Comparison of ENCODE assay signal across 22 cellular contexts in the genomic region with DNA sequence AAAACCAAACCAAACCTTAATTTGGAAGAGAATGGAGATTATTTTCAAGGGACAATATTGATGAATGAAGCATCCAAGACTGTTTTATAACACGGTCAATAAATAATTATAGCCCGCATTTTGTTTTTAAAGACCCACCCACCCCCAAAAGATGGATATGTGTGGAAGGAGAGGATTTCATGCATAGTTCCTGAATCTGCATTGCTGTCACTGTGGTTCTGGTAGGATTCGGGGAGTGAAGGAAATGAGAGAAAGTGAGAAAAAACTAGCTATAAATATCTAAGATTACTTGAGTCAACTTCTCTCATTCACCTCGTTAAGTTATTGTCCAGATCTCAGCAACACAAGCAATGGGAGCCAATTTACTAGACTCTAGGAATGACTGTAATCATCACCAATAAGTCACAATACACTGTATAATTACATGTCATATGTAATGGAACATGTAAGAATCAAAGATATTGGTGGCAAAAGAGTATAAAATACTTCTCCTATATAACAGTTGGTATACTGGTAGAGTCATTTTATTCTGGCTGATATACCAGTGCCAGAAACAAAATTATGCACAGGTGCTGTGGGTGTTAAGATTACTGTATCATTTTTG. TPM values are rescaled to one million over a fixed set of nuclear protein-coding genes. Genes with fewer than 3 reads are reported as not detected.
DNase-seq lines count a peak whose midpoint lies in the region; ATAC-seq, FAIRE-seq and TF ChIP-seq lines count a peak whose summit lies in the region.
"Had no signal": no experiment of that assay in that cellular context is flagged by ENCODE, and none has a peak within 500 bp of the region (broad histone marks: within the 10 kb centered on the region; RNA-seq: fewer than 3 reads in every experiment).

No MANE protein-coding gene starts in this region.

- TF ChIP-seq EP300 in A549 (IDR thresholded peaks at IDR 0.05), result no peak

- H3K27me3 Mint-ChIP-seq in activated T-cell treated with anti-CD3 and anti-CD28 coated beads, Interleukin-2, amount 50 U/mL, for 24 hours, result no peaks in the 10 kb centered on the region
- H3K27me3 Mint-ChIP-seq in activated T-helper 17 cell treated with anti-CD3 and anti-CD28 coated beads, Interleukin-2, amount 50 U/mL, for 72 hours, result no peaks in the 10 kb centered on the region
- H3K27me3 Mint-ChIP-seq in natural killer cell (ENCODE audit: low read depth in 2 of 2), result no peaks in the 10 kb centered on the region
- H3K27me3 Mint-ChIP-seq: CD8-positive, alpha-beta memory T cell; IgD-negative memory B cell had no signal

- CTCF ChIA-PET in A549 (lab: Yijun Ruan, JAX), result interaction anchor here (1.5 kb wide), 1 partner anchor 208 kb away, joined by 3 read pairs; no protein-coding TSS in a partner anchor

- intact Hi-C loops in natural killer cell (cut with micrococcal nuclease), result no loop called here

- ATAC-seq in A549 (no peak), natural killer cell (no peak)
- peak; percentile 33 for ATAC-seq in activated T-helper 17 cell treated with anti-CD3 and anti-CD28 coated beads, Interleukin-2, amount 50 U/mL, for 72 hours (replicated peaks)
- ATAC-seq: PC-3 had no signal

- TF ChIP-seq CTCF in A549 (IDR thresholded peaks at IDR 0.05) (no peak), natural killer cell (IDR thresholded peaks at IDR 0.05) (no peak)

- TF ChIP-seq POLR2A in A549 (IDR thresholded peaks at IDR 0.05; ENCODE audit: low read length) (no peak), GM12891 (IDR thresholded peaks at IDR 0.05; ENCODE audit: low read depth, low read length) (no peak)

- peak overlapping the region; percentile 8 for H3K4me3 Mint-ChIP-seq in activated T-cell treated with anti-CD3 and anti-CD28 coated beads, Interleukin-2, amount 50 U/mL, for 24 hours
- H3K4me3 Mint-ChIP-seq in activated T-helper 17 cell treated with anti-CD3 and anti-CD28 coated beads, Interleukin-2, amount 50 U/mL, for 72 hours, result peak overlapping the region; percentile 50
- no peak overlapping the region for H3K4me3 Mint-ChIP-seq in natural killer cell
- H3K4me3 Mint-ChIP-seq: CD8-positive, alpha-beta memory T cell; HFFc6; IgD-negative memory B cell had no signal

- H3K9me3 ChIP-seq in A549, result no peaks in the 10 kb centered on the region

- POLR2A ChIA-PET in A549 (lab: Yijun Ruan, JAX), result no interaction called here

- H3K4me2 ChIP-seq in A549, result no peak overlapping the region

- no peak overlapping the region for H3K4me3 ChIP-seq in A549

- H3K27ac Mint-ChIP-seq in activated T-cell treated with anti-CD3 and anti-CD28 coated beads, Interleukin-2, amount 50 U/mL, for 24 hours, result peak overlapping the region; percentile 93
- peak overlapping the region; percentile 83 for H3K27ac Mint-ChIP-seq in activated T-helper 17 cell treated with anti-CD3 and anti-CD28 coated beads, Interleukin-2, amount 50 U/mL, for 72 hours
- H3K27ac Mint-ChIP-seq in natural killer cell, result no peak overlapping the region
- H3K27ac Mint-ChIP-seq: CD8-positive, alpha-beta memory T cell; HFFc6; IgD-negative memory B cell had no signal

- H3K9me3 Mint-ChIP-seq in activated T-cell treated with anti-CD3 and anti-CD28 coated beads, Interleukin-2, amount 50 U/mL, for 24 hours, result peaks cover 1% of the 10 kb centered on the region
- H3K9me3 Mint-ChIP-seq in activated T-helper 17 cell treated with anti-CD3 and anti-CD28 coated beads, Interleukin-2, amount 50 U/mL, for 72 hours, result no peaks in the 10 kb centered on the region
- H3K9me3 Mint-ChIP-seq in natural killer cell, result no peaks in the 10 kb centered on the region
- H3K9me3 Mint-ChIP-seq: CD8-positive, alpha-beta memory T cell; HFFc6; IgD-negative memory B cell had no signal

- peaks cover 92% of the 10 kb centered on the region for H3K36me3 Mint-ChIP-seq in activated T-cell treated with anti-CD3 and anti-CD28 coated beads, Interleukin-2, amount 50 U/mL, for 24 hours (ENCODE audit: low read depth)
- peaks cover 93% of the 10 kb centered on the region for H3K36me3 Mint-ChIP-seq in activated T-helper 17 cell treated with anti-CD3 and anti-CD28 coated beads, Interleukin-2, amount 50 U/mL, for 72 hours (ENCODE audit: low read depth)
- peaks cover 11% of the 10 kb centered on the region for H3K36me3 Mint-ChIP-seq in natural killer cell

- no peak for TF ChIP-seq RAD21 in A549 (conservative IDR thresholded peaks at IDR 0.05 in 1 of 2, IDR thresholded peaks at IDR 0.05 in 1 of 2)

- no peak for DNase-seq in activated T-cell treated with anti-CD3 and anti-CD28 coated beads, Interleukin-2, amount 50 U/mL, for 24 hours
- no peak for DNase-seq in activated T-cell treated with anti-CD3 and anti-CD28 coated beads for 4 hours
- no peak for DNase-seq in A549 (ENCODE audit: low read depth in 1 of 2, low spot score in 1 of 2)
- no peak for DNase-seq in GM12891 (ENCODE audit: insufficient read length, low spot score)
- DNase-seq in natural killer cell, result no peak
- DNase-seq in anterior cingulate cortex (lab: John Stamatoyannopoulos, UW), result no peak
- DNase-seq: C1 segment of cervical spinal cord; CD8-positive, alpha-beta memory T cell; H7; HFFc6; Karpas-422; NCI-H1417 treated with DMSO at 0.1 percent for 48 hours; NCI-H187 treated with DMSO at 0.1 percent for 48 hours; NCI-H226; NCI-H524 treated with DMSO at 0.1 percent for 48 hours; PC-3; SIG-M5 had no signal

- H3K4me1 ChIP-seq in A549, result peaks cover 8% of the 10 kb centered on the region; the same call in 1 of the 3 replicates

- WGBS in A549 (ENCODE audit: missing lambda C conversion rate), result 88% methylated on average over 4 of the region's 4 CpGs

- H3K4me1 Mint-ChIP-seq in activated T-cell treated with anti-CD3 and anti-CD28 coated beads, Interleukin-2, amount 50 U/mL, for 24 hours (ENCODE audit: low read depth), result peaks cover 61% of the 10 kb centered on the region
- H3K4me1 Mint-ChIP-seq in activated T-helper 17 cell treated with anti-CD3 and anti-CD28 coated beads, Interleukin-2, amount 50 U/mL, for 72 hours, result peaks cover 21% of the 10 kb centered on the region
- no peaks in the 10 kb centered on the region for H3K4me1 Mint-ChIP-seq in natural killer cell

- no peak overlapping the region for H3K27ac ChIP-seq in A549
- H3K27ac ChIP-seq: HL-60, RWPE1 had no signal

- FAIRE-seq in A549 (lab: Jason Lieb, UNC) (no peak), GM12891 (lab: Jason Lieb, UNC) (peak; percentile 48)
- FAIRE-seq: D721Med had no signal

TF ChIP-seq in A549, 52 proteins besides CTCF, POLR2A, EP300 and RAD21 (continues in another document):
- TF ChIP-seq POLR2AphosphoS2 (conservative IDR thresholded peaks at IDR 0.05; ENCODE audit: low read length) (peak; percentile 91), RARB (CRISPR knock-in tag; IDR thresholded peaks at IDR 0.05) (no peak), RCOR1 (IDR thresholded peaks at IDR 0.05; ENCODE audit: low read depth, low read length) (no peak)
- TF ChIP-seq, protein P1, sequence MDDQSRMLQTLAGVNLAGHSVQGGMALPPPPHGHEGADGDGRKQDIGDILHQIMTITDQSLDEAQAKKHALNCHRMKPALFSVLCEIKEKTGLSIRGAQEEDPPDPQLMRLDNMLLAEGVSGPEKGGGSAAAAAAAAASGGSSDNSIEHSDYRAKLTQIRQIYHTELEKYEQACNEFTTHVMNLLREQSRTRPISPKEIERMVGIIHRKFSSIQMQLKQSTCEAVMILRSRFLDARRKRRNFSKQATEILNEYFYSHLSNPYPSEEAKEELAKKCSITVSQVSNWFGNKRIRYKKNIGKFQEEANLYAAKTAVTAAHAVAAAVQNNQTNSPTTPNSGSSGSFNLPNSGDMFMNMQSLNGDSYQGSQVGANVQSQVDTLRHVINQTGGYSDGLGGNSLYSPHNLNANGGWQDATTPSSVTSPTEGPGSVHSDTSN (IDR thresholded peaks at IDR 0.05), result no peak

TF ChIP-seq in GM12891, 5 proteins besides CTCF, POLR2A, EP300 and RAD21:
- no peak for TF ChIP-seq POLR2AphosphoS5 (IDR thresholded peaks at IDR 0.05; ENCODE audit: low read depth, low read length)
- no peak for TF ChIP-seq POU2F2 (IDR thresholded peaks at IDR 0.05; ENCODE audit: low read depth, low read length)
- no peak for TF ChIP-seq SPI1 (IDR thresholded peaks at IDR 0.05; ENCODE audit: low read depth, low read length)
- TF ChIP-seq TAF1 (IDR thresholded peaks at IDR 0.05; ENCODE audit: low read depth, low read length), result no peak
- TF ChIP-seq PAX5 (IDR thresholded peaks at IDR 0.05; ENCODE audit: insufficient read depth, low read length, severe bottlenecking), result no peak

RNA-seq across cellular contexts. Expression of a gene that starts 30.2 kb away (rescaled TPM):
- polyA plus RNA-seq in A549 (2011; rRNA removed), result 190 and 274 TPM in 2 replicates
- 43.9 and 51.4 TPM in 2 replicates for polyA plus RNA-seq in A549 (2012; cell fraction: cytosol; rRNA removed)
- polyA plus RNA-seq in A549 (2012; cell fraction: nucleus; rRNA removed), result 24.0 and 26.8 TPM in 2 replicates
- 186 to 245 TPM (median 213 TPM) in 3 replicates for polyA plus RNA-seq in A549 (2017; fragmentation: RNase III; extraction: RNeasy Plus Mini Kit Qiagen cat#74134 plus additional on column Dnase treatment)
- polyA minus RNA-seq in A549 (2011; rRNA and poly(A)+ RNA removed), result 83.9 and 110 TPM in 2 replicates
- polyA plus RNA-seq in GM12891 (2012; ENCODE audit: low read depth, missing spikeins), result 46.3 TPM
- total RNA-seq in activated T-helper 17 cell treated with anti-CD3 and anti-CD28 coated beads, Interleukin-2, amount 50 U/mL, for 72 hours, result 100 to 1,000 TPM; 296 to 469 TPM
- total RNA-seq in natural killer cell, result 100 to 1,000 TPM; 194 to 414 (median 270) TPM

Comparison
In these comparisons a context has a peak if more than half of its experiments do, and no peak if none do; other contexts are left out.
1. H3K27ac Mint-ChIP-seq: peak in activated T-cell treated with anti-CD3 and anti-CD28 coated beads, Interleukin-2, amount 50 U/mL, for 24 hours (single experiment) and activated T-helper 17 cell treated with anti-CD3 and anti-CD28 coated beads, Interleukin-2, amount 50 U/mL, for 72 hours (single experiment); none in natural killer cell (0 of 2).